Comparison of ENCODE assay signal across 15 cellular contexts in the genomic region with DNA sequence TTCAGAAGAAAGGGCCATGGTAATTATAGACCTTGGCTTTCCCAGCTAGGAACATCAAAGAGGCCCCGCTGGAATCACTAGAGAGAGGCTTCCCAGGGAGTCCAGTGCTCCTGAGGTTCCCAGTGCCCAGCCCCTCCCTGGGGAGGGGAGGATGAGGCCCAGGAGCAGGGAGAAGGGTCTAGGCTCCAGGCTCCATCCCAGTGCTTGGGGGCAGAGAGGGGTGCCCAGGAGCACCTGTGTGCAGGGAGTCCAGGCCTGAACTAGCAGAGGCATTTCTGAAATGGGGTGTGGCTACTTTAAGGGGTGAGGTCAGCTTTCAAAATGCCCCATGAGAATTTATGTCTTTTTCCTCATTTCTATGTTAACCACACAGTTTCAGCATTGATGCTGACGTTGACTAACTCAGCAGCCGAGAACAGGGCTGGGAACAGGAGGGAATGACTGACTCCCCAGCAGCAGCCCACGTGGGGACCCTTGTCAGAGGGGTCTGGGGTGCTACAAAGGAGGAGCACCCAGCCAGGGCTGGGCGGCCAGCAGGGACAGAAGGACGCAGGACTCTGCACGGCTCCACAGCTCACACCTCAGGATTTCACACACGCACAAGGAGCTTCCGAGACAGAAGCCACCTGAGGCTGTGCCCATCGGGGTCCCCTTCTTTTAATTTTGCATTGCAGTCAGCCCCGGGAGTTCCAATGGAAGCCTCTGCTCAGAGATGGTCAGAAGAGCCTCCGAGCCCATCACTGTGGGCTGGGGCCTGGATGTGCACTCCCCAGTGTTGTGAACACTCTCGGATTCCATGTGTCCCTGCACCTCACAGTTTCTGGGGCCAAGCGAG.
DNase-seq lines count a peak whose midpoint lies in the region; ATAC-seq and TF ChIP-seq lines count a peak whose summit lies in the region.
"Had no signal": no experiment of that assay in that cellular context is flagged by ENCODE, and none has a peak within 500 bp of the region (broad histone marks: within the 10 kb centered on the region; RNA-seq: fewer than 3 reads in every experiment).

No MANE protein-coding gene starts in this region.

- no peak overlapping the region for H3K27ac ChIP-seq in neural progenitor cell
- H3K27ac ChIP-seq: PC-9, SK-N-MC had no signal

- peaks cover 12% of the 10 kb centered on the region for H3K4me1 Mint-ChIP-seq in neural progenitor cell

- H3K79me2 ChIP-seq in neural progenitor cell (ENCODE audit: low read depth): no peaks in the 10 kb centered on the region

- H4K20me1 ChIP-seq in neural progenitor cell (ENCODE audit: low read depth): no peaks in the 10 kb centered on the region

- H3K4me3 Mint-ChIP-seq in neural progenitor cell: no peak overlapping the region

- H3K9me3 ChIP-seq in neural progenitor cell (ENCODE audit: low read depth): no peaks in the 10 kb centered on the region

- DNase-seq in ELF-1 (ENCODE audit: low read depth, low spot score) (peak; percentile 63), NCI-H1092 treated with DMSO at 0.1 percent for 48 hours (lab: John Stamatoyannopoulos, UW) (peak; percentile 75), SW480 (ENCODE audit: low spot score) (peak; percentile 39), neural progenitor cell (ENCODE audit: low spot score) (no peak), AG08396 (ENCODE audit: low spot score) (no peak), HuH-7.5 (ENCODE audit: low spot score) (no peak)
- DNase-seq in stimulated activated CD8-positive, alpha-beta memory T cell treated with anti-CD3 and anti-CD28 coated beads, Interleukin-4, amount 100 ng/mL, for 48 hours: no peak
- DNase-seq: activated CD8-positive, alpha-beta memory T cell treated with anti-CD3 and anti-CD28 coated beads, Interleukin-2, amount 50 U/mL, for 48 hours; activated naive CD4-positive, alpha-beta T cell; left cardiac atrium; PC-9; stimulated activated CD4-positive, alpha-beta T cell treated with anti-CD3 and anti-CD28 coated beads, Interleukin-4, amount 100 ng/mL, for 1 hour; T1000 had no signal

- peak overlapping the region; percentile 92 for H3K4me2 ChIP-seq in neural progenitor cell
- H3K4me2 ChIP-seq: PC-9 had no signal

- no peaks in the 10 kb centered on the region for H3K36me3 ChIP-seq in neural progenitor cell

- H3K27ac Mint-ChIP-seq in neural progenitor cell: no peak overlapping the region

- H3K27me3 ChIP-seq in neural progenitor cell: no peaks in the 10 kb centered on the region

- H3K36me3 Mint-ChIP-seq in neural progenitor cell: no peaks in the 10 kb centered on the region

- H3K27me3 Mint-ChIP-seq in neural progenitor cell (ENCODE audit: insufficient read depth, low read depth): peaks cover under 1% of the 10 kb centered on the region

- peaks cover 27% of the 10 kb centered on the region for H3F3A ChIP-seq in neural progenitor cell (ENCODE audit: low read depth)

- H3K4me1 ChIP-seq in neural progenitor cell: peaks cover 41% of the 10 kb centered on the region

- no peak overlapping the region for H3K4me3 ChIP-seq in neural progenitor cell
- H3K4me3 ChIP-seq: PC-9, SK-N-MC had no signal

- H2AFZ ChIP-seq in neural progenitor cell (replicated peaks): no peak overlapping the region
- H2AFZ ChIP-seq: PC-9 had no signal

- H3K9ac ChIP-seq in neural progenitor cell: no peak overlapping the region

- ATAC-seq in GM21381 (IDR thresholded peaks at IDR 0.05; ENCODE audit: unreplicated experiment): no peak

- TF ChIP-seq CTCF in neural progenitor cell (IDR thresholded peaks at IDR 0.05): no peak

- no peaks in the 10 kb centered on the region for H3K9me3 Mint-ChIP-seq in neural progenitor cell

Comparison
In these comparisons a context has a peak if more than half of its experiments do, and no peak if none do; other contexts are left out.
1. DNase-seq: peak in ELF-1 (single experiment), NCI-H1092 treated with DMSO at 0.1 percent for 48 hours (single experiment) and SW480 (single experiment); none in neural progenitor cell (single experiment), AG08396 (single experiment), stimulated activated CD8-positive, alpha-beta memory T cell treated with anti-CD3 and anti-CD28 coated beads, Interleukin-4, amount 100 ng/mL, for 48 hours (single experiment) and HuH-7.5 (single experiment).